ENCODE assay signal across 23 cellular contexts in the genomic region with DNA sequence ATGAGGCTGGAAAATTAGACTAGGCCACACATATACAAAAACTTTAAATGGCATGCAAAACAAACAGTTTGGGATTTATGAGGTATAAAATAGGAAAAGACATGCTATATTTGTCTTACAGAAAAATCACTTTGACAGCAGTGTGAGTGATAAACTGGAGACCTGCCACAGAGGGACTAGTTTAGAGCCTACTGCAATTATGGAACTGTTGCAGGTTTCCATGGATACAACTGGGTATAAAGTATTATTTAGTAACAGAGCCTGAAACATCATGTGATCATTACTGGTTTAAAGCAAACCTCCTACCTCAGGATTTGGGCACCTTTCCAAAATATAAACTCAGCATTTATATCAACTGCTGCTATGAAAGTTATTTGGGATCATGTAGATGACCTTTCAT.
"Had no signal": no experiment of that assay in that cellular context is flagged by ENCODE, and none has a peak within 500 bp of the region (broad histone marks: within the 10 kb centered on the region; RNA-seq: fewer than 3 reads in every experiment).

No MANE protein-coding gene starts in this region.

- H3K27me3 Mint-ChIP-seq: activated CD4-positive, alpha-beta T cell treated with anti-CD3 and anti-CD28 coated beads, Interleukin-2, amount 10 ng/mL, durations not matched to agents 7 days and 5 days; activated CD8-positive, alpha-beta memory T cell treated with anti-CD3 and anti-CD28 coated beads, Interleukin-2, amount 10 ng/mL, durations not matched to agents 7 days and 5 days; activated CD8-positive, alpha-beta T cell treated with anti-CD3 and anti-CD28 coated beads for 36 hours; activated naive CD4-positive, alpha-beta T cell treated with anti-CD3 and anti-CD28 coated beads, Interleukin-2, amount 50 U/mL, for 24 hours; stimulated activated naive CD8-positive, alpha-beta T cell treated with anti-CD3 and anti-CD28 coated beads, Interleukin-15, amount 100 ng/mL, for 72 hours had no signal

- DNase-seq: activated CD4-positive, alpha-beta T cell treated with anti-CD3 and anti-CD28 coated beads, Interleukin-2, amount 10 ng/mL, durations not matched to agents 7 days and 5 days; activated CD4-positive, CD25-positive, alpha-beta regulatory T cell treated with anti-CD3 and anti-CD28 coated beads, Interleukin-2, amount 50 U/mL, for 72 hours; activated CD8-positive, alpha-beta memory T cell treated with anti-CD3 and anti-CD28 coated beads, Interleukin-2, amount 10 ng/mL, durations not matched to agents 7 days and 5 days; activated CD8-positive, alpha-beta T cell treated with anti-CD3 and anti-CD28 coated beads for 36 hours; activated gamma-delta T cell treated with Interleukin-2 at 50 U/mL for 16 hours; anterior cingulate cortex; central memory CD4-positive, alpha-beta T cell; effector memory CD4-positive, alpha-beta T cell; foreskin melanocyte; immature natural killer cell; kidney glomerular epithelial cell; midbrain; small intestine; stimulated activated CD4-positive, alpha-beta T cell treated with anti-CD3 and anti-CD28 coated beads, Interleukin-2, amount 100 ng/mL, for 24 hours; stimulated activated naive CD8-positive, alpha-beta T cell treated with anti-CD3 and anti-CD28 coated beads, Interleukin-15, amount 100 ng/mL, for 72 hours; tibial artery; WERI-Rb-1 had no signal

- H3K27ac Mint-ChIP-seq: activated CD4-positive, alpha-beta T cell treated with anti-CD3 and anti-CD28 coated beads, Interleukin-2, amount 10 ng/mL, durations not matched to agents 7 days and 5 days; activated CD8-positive, alpha-beta memory T cell treated with anti-CD3 and anti-CD28 coated beads, Interleukin-2, amount 10 ng/mL, durations not matched to agents 7 days and 5 days; activated CD8-positive, alpha-beta T cell treated with anti-CD3 and anti-CD28 coated beads for 36 hours; activated naive CD4-positive, alpha-beta T cell treated with anti-CD3 and anti-CD28 coated beads, Interleukin-2, amount 50 U/mL, for 24 hours; activated T-helper 1 cell treated with anti-CD3 and anti-CD28 coated beads, Interleukin-12 subunit alpha, Interleukin-12 subunit beta, Interleukin-2, Interleukin-4 antibody, amounts not matched to agents 30 ng/mL and 10 ng/mL and 1 ng/mL, durations not matched to agents 14 hours and 24 hours and 36 hours; immature natural killer cell; nephron; stimulated activated effector memory CD8-positive, alpha-beta T cell treated with anti-CD3 and anti-CD28 coated beads, Interleukin-12 subunit alpha, Interleukin-12 subunit beta, amount 100 ng/mL, for 72 hours; stimulated activated naive CD8-positive, alpha-beta T cell treated with anti-CD3 and anti-CD28 coated beads, Interleukin-15, amount 100 ng/mL, for 72 hours; T-helper 2 cell treated with Interferon-gamma antibody and Interleukin-4, amounts not matched to agents 5 μg/mL and 100 μg/mL, for 36 hours had no signal

- H3K4me3 ChIP-seq: hepatocyte, tibial artery had no signal

- H3K4me1 Mint-ChIP-seq: activated CD4-positive, alpha-beta T cell treated with anti-CD3 and anti-CD28 coated beads, Interleukin-2, amount 10 ng/mL, durations not matched to agents 7 days and 5 days; activated CD8-positive, alpha-beta memory T cell treated with anti-CD3 and anti-CD28 coated beads, Interleukin-2, amount 10 ng/mL, durations not matched to agents 7 days and 5 days; activated naive CD4-positive, alpha-beta T cell treated with anti-CD3 and anti-CD28 coated beads, Interleukin-2, amount 50 U/mL, for 24 hours; immature natural killer cell; nephron; stimulated activated effector memory CD8-positive, alpha-beta T cell treated with anti-CD3 and anti-CD28 coated beads, Interleukin-12 subunit alpha, Interleukin-12 subunit beta, amount 100 ng/mL, for 72 hours; stimulated activated naive CD8-positive, alpha-beta T cell treated with anti-CD3 and anti-CD28 coated beads, Interleukin-15, amount 100 ng/mL, for 72 hours had no signal

- H3K9me3 Mint-ChIP-seq: nephron had no signal

- H3K36me3 Mint-ChIP-seq: activated CD8-positive, alpha-beta memory T cell treated with anti-CD3 and anti-CD28 coated beads, Interleukin-2, amount 10 ng/mL, durations not matched to agents 7 days and 5 days; activated naive CD4-positive, alpha-beta T cell treated with anti-CD3 and anti-CD28 coated beads, Interleukin-2, amount 50 U/mL, for 24 hours; immature natural killer cell; stimulated activated effector memory CD8-positive, alpha-beta T cell treated with anti-CD3 and anti-CD28 coated beads, Interleukin-12 subunit alpha, Interleukin-12 subunit beta, amount 100 ng/mL, for 72 hours had no signal

- H3K4me3 Mint-ChIP-seq: activated CD4-positive, alpha-beta T cell treated with anti-CD3 and anti-CD28 coated beads, Interleukin-2, amount 10 ng/mL, durations not matched to agents 7 days and 5 days; activated CD8-positive, alpha-beta memory T cell treated with anti-CD3 and anti-CD28 coated beads, Interleukin-2, amount 10 ng/mL, durations not matched to agents 7 days and 5 days; activated CD8-positive, alpha-beta T cell treated with anti-CD3 and anti-CD28 coated beads for 36 hours; activated naive CD4-positive, alpha-beta T cell treated with anti-CD3 and anti-CD28 coated beads, Interleukin-2, amount 50 U/mL, for 24 hours; activated T-helper 1 cell treated with anti-CD3 and anti-CD28 coated beads, Interleukin-12 subunit alpha, Interleukin-12 subunit beta, Interleukin-2, Interleukin-4 antibody, amounts not matched to agents 30 ng/mL and 10 ng/mL and 1 ng/mL, durations not matched to agents 14 hours and 24 hours and 36 hours; immature natural killer cell; nephron; stimulated activated effector memory CD8-positive, alpha-beta T cell treated with anti-CD3 and anti-CD28 coated beads, Interleukin-12 subunit alpha, Interleukin-12 subunit beta, amount 100 ng/mL, for 72 hours; stimulated activated naive CD8-positive, alpha-beta T cell treated with anti-CD3 and anti-CD28 coated beads, Interleukin-15, amount 100 ng/mL, for 72 hours; T-helper 2 cell treated with Interferon-gamma antibody and Interleukin-4, amounts not matched to agents 5 μg/mL and 100 μg/mL, for 36 hours had no signal
